In genomic region chr12:25958254-25959068, GRCh38 we compare ENCODE assay signal across 1 cellular context.
TF ChIP-seq lines count a peak whose summit lies in the region.

Gene RASSF8 (plus strand): TSS chr12:25958682. CDS start chr12:26055344, 96,662 bp downstream.

TF ChIP-seq in liver, 16 proteins besides CTCF, POLR2A, EP300 and RAD21 (continued from another document):
- TF ChIP-seq, protein P1, sequence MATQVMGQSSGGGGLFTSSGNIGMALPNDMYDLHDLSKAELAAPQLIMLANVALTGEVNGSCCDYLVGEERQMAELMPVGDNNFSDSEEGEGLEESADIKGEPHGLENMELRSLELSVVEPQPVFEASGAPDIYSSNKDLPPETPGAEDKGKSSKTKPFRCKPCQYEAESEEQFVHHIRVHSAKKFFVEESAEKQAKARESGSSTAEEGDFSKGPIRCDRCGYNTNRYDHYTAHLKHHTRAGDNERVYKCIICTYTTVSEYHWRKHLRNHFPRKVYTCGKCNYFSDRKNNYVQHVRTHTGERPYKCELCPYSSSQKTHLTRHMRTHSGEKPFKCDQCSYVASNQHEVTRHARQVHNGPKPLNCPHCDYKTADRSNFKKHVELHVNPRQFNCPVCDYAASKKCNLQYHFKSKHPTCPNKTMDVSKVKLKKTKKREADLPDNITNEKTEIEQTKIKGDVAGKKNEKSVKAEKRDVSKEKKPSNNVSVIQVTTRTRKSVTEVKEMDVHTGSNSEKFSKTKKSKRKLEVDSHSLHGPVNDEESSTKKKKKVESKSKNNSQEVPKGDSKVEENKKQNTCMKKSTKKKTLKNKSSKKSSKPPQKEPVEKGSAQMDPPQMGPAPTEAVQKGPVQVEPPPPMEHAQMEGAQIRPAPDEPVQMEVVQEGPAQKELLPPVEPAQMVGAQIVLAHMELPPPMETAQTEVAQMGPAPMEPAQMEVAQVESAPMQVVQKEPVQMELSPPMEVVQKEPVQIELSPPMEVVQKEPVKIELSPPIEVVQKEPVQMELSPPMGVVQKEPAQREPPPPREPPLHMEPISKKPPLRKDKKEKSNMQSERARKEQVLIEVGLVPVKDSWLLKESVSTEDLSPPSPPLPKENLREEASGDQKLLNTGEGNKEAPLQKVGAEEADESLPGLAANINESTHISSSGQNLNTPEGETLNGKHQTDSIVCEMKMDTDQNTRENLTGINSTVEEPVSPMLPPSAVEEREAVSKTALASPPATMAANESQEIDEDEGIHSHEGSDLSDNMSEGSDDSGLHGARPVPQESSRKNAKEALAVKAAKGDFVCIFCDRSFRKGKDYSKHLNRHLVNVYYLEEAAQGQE (IDR thresholded peaks at IDR 0.05), result no peak
- TF ChIP-seq HNF4A (conservative IDR thresholded peaks at IDR 0.05) (no peak), HNF4G (IDR thresholded peaks at IDR 0.05) (no peak), FOXA1 (IDR thresholded peaks at IDR 0.05) (no peak)
